8 cellular contexts compared by ENCODE assay signal in genomic region chr1:159936284-159936904, GRCh38. TPM values are rescaled to one million over a fixed set of nuclear protein-coding genes. Genes with fewer than 3 reads are reported as not detected.
A peak's percentile ranks its signal among the peaks of the same experiment; 100 is the strongest.
DNase-seq lines count a peak whose midpoint lies in the region; TF ChIP-seq lines count a peak whose summit lies in the region.

No MANE protein-coding gene starts in this region.

- H3K4me1 ChIP-seq in CD4-positive, alpha-beta memory T cell (ENCODE audit: insufficient read depth, low read length): peaks cover 15% of the 10 kb centered on the region

- H3K36me3 ChIP-seq in CD4-positive, alpha-beta memory T cell (ENCODE audit: insufficient read depth, low read length): no peaks in the 10 kb centered on the region
- H3K36me3 ChIP-seq in H7 (replicated peaks; ENCODE audit: control insufficient read depth, insufficient read depth, low read length): no peaks in the 10 kb centered on the region; the same call in none of the 2 replicates

- peak overlapping the region in 1 of 8 donors; percentile 26 for H3K4me3 Mint-ChIP-seq in CD4-positive, alpha-beta memory T cell
- no peak overlapping the region for H3K4me3 Mint-ChIP-seq in activated CD4-positive, alpha-beta memory T cell treated with anti-CD3 and anti-CD28 coated beads for 36 hours
- H3K4me3 Mint-ChIP-seq in mesothelial cell of epicardium: no peak overlapping the region

- H3K9me3 ChIP-seq in CD4-positive, alpha-beta memory T cell (ENCODE audit: control insufficient read depth in 1 of 2, low read length in 2 of 2): no peaks in the 10 kb centered on the region

- H3K27me3 Mint-ChIP-seq in CD4-positive, alpha-beta memory T cell: peaks cover 6 to 10% of the 10 kb centered on the region in 2 donors
- H3K27me3 Mint-ChIP-seq in activated CD4-positive, alpha-beta memory T cell treated with anti-CD3 and anti-CD28 coated beads for 36 hours: no peaks in the 10 kb centered on the region
- no peaks in the 10 kb centered on the region for H3K27me3 Mint-ChIP-seq in mesothelial cell of epicardium (ENCODE audit: low read depth)

- no peaks in the 10 kb centered on the region for H3K27me3 ChIP-seq in CD4-positive, alpha-beta memory T cell (ENCODE audit: insufficient read depth, low read length)
- H3K27me3 ChIP-seq in H7 (ENCODE audit: control insufficient read depth, insufficient read depth, low read length): no peaks in the 10 kb centered on the region

- no peak overlapping the region for H3K4me3 ChIP-seq in CD4-positive, alpha-beta memory T cell (ENCODE audit: low read length in 2 of 2)
- H3K4me3 ChIP-seq in H7 (ENCODE audit: insufficient read depth, low read depth, low read length): no peak overlapping the region

- peaks cover 0 to 7% (median 3%) of the 10 kb centered on the region in 4 donors for H3K4me1 Mint-ChIP-seq in CD4-positive, alpha-beta memory T cell
- H3K4me1 Mint-ChIP-seq in activated CD4-positive, alpha-beta memory T cell treated with anti-CD3 and anti-CD28 coated beads for 36 hours (ENCODE audit: low read depth): peaks cover 6% of the 10 kb centered on the region
- peaks cover 31% of the 10 kb centered on the region for H3K4me1 Mint-ChIP-seq in mesothelial cell of epicardium

- H3K27ac Mint-ChIP-seq in CD4-positive, alpha-beta memory T cell: peak overlapping the region in 3 of 7 donors; percentile 40 to 68 (median 45)
- H3K27ac Mint-ChIP-seq in activated CD4-positive, alpha-beta memory T cell treated with anti-CD3 and anti-CD28 coated beads for 36 hours: no peak overlapping the region
- H3K27ac Mint-ChIP-seq in mesothelial cell of epicardium: no peak overlapping the region

- H3K27ac ChIP-seq in CD4-positive, alpha-beta memory T cell (ENCODE audit: low read depth, low read length): no peak overlapping the region

- intact Hi-C loops in CD4-positive, alpha-beta memory T cell (cut with micrococcal nuclease): loop anchor here (1.0 to 5.0 kb wide), 6 partner anchors 9 to 441 kb away; partner anchors contain the start of genes IGSF9 and TAGLN2
- intact Hi-C loops in activated CD4-positive, alpha-beta memory T cell treated with anti-CD3 and anti-CD28 coated beads for 36 hours (cut with micrococcal nuclease): loop anchor here (1.0 to 2.0 kb wide), 2 partner anchors 71 to 142 kb away; no protein-coding TSS in a partner anchor

- peak; percentile 69 to 81 (median 73) for DNase-seq in CD4-positive, alpha-beta memory T cell
- DNase-seq in H7 (peak; percentile 97), NCI-H460 (ENCODE audit: extremely low read depth, low read depth) (peak; percentile 53), mesothelial cell of epicardium (ENCODE audit: low spot score in 2 of 2, unreplicated experiment in 2 of 2) (peak in 1 of 2 experiments; percentile 92), cortex of kidney (lab: John Stamatoyannopoulos, UW) (no peak)
- DNase-seq in activated CD4-positive, alpha-beta memory T cell treated with anti-CD3 and anti-CD28 coated beads for 36 hours: peak; percentile 90
- DNase-seq in effector CD8-positive, alpha-beta T cell (lab: John Stamatoyannopoulos, UW): peak; percentile 76
- DNase-seq in stimulated activated CD8-positive, alpha-beta memory T cell treated with anti-CD3 and anti-CD28 coated beads, Interleukin-4, amount 100 ng/mL, for 48 hours: peak; percentile 97

- POLR2A ChIA-PET in CD4-positive, alpha-beta memory T cell (lab: Charles Lee; ENCODE audit: partially characterized antibody): interaction anchor here (0.9 to 4.6 kb wide), 3 partner anchors 9 to 12 kb away, joined by 3 to 33 read pairs (median 3); partner anchors contain the start of genes IGSF9 and TAGLN2
- POLR2A ChIA-PET in activated CD4-positive, alpha-beta memory T cell treated with anti-CD3 and anti-CD28 coated beads for 36 hours (lab: Charles Lee): no interaction called here

- no peaks in the 10 kb centered on the region for H3K36me3 Mint-ChIP-seq in CD4-positive, alpha-beta memory T cell
- no peaks in the 10 kb centered on the region for H3K36me3 Mint-ChIP-seq in activated CD4-positive, alpha-beta memory T cell treated with anti-CD3 and anti-CD28 coated beads for 36 hours
- H3K36me3 Mint-ChIP-seq in mesothelial cell of epicardium: peaks cover 27% of the 10 kb centered on the region

- no peaks in the 10 kb centered on the region for H3K9me3 Mint-ChIP-seq in CD4-positive, alpha-beta memory T cell
- no peaks in the 10 kb centered on the region for H3K9me3 Mint-ChIP-seq in activated CD4-positive, alpha-beta memory T cell treated with anti-CD3 and anti-CD28 coated beads for 36 hours
- H3K9me3 Mint-ChIP-seq in mesothelial cell of epicardium: no peaks in the 10 kb centered on the region

- CTCF ChIA-PET in CD4-positive, alpha-beta memory T cell (lab: Charles Lee; ENCODE audit: partially characterized antibody): interaction anchor here (1.1 to 10.8 kb wide), 7 partner anchors 9 to 149 kb away, joined by 3 to 120 read pairs (median 7); partner anchors contain the start of genes IGSF9 and TAGLN2
- CTCF ChIA-PET in activated CD4-positive, alpha-beta memory T cell treated with anti-CD3 and anti-CD28 coated beads for 36 hours (lab: Charles Lee): interaction anchor here (0.8 to 16.2 kb wide), 11 partner anchors 10 to 142 kb away, joined by 3 to 311 read pairs (median 3); partner anchors contain the start of genes PIGM and TAGLN2

- peak; percentile 100 for TF ChIP-seq CTCF in mesothelial cell of epicardium (IDR thresholded peaks at IDR 0.05; ENCODE audit: unreplicated experiment)

RNA-seq across cellular contexts. Expression of gene IGSF9, which starts 9.0 kb away (rescaled TPM):
- total RNA-seq in CD4-positive, alpha-beta memory T cell: not detected
- not detected for polyA plus RNA-seq in CD4-positive, alpha-beta memory T cell
- 4.4 and 6.1 TPM in 2 replicates for total RNA-seq in H7 (2014; rRNA removed; shearing (Covaris generic))
- total RNA-seq in NCI-H460 (2014; rRNA removed; shearing (Covaris generic)): not detected in 2 replicates
- polyA plus RNA-seq in NCI-H460 (2014; cell fraction: nucleus; rRNA removed): not detected in 2 replicates
- under 1 TPM in 1 of 2 experiments, not detected in 1; 0.05 TPM for total RNA-seq in activated CD4-positive, alpha-beta memory T cell treated with anti-CD3 and anti-CD28 coated beads for 36 hours
- 75.8 to 77.5 TPM (median 76.9 TPM) in 3 replicates for total RNA-seq in mesothelial cell of epicardium

RNA-seq across cellular contexts. Expression of gene TAGLN2, which starts 11.1 kb away (rescaled TPM):
- 100 to 1,000 TPM; 196 to 207 TPM for total RNA-seq in CD4-positive, alpha-beta memory T cell
- 1,000 to 10,000 TPM; 1,014 to 1,289 TPM for polyA plus RNA-seq in CD4-positive, alpha-beta memory T cell
- total RNA-seq in H7 (2014; rRNA removed; shearing (Covaris generic)): 242 and 387 TPM in 2 replicates
- total RNA-seq in NCI-H460 (2014; rRNA removed; shearing (Covaris generic)): 137 and 138 TPM in 2 replicates
- 114 TPM in 2 replicates for polyA plus RNA-seq in NCI-H460 (2014; cell fraction: nucleus; rRNA removed)
- total RNA-seq in activated CD4-positive, alpha-beta memory T cell treated with anti-CD3 and anti-CD28 coated beads for 36 hours: 100 to 1,000 TPM; 597 to 607 TPM
- 41.6 to 46.2 TPM (median 44.6 TPM) in 3 replicates for total RNA-seq in mesothelial cell of epicardium

RNA-seq across cellular contexts. Expression of gene SLAMF9, which starts 17.6 kb away (rescaled TPM):
- not detected for total RNA-seq in CD4-positive, alpha-beta memory T cell
- polyA plus RNA-seq in CD4-positive, alpha-beta memory T cell: not detected
- total RNA-seq in H7 (2014; rRNA removed; shearing (Covaris generic)): not detected in 2 replicates
- not detected in 2 replicates for total RNA-seq in NCI-H460 (2014; rRNA removed; shearing (Covaris generic))
- polyA plus RNA-seq in NCI-H460 (2014; cell fraction: nucleus; rRNA removed): not detected in 2 replicates
- not detected for total RNA-seq in activated CD4-positive, alpha-beta memory T cell treated with anti-CD3 and anti-CD28 coated beads for 36 hours
- not detected in 3 replicates for total RNA-seq in mesothelial cell of epicardium

RNA-seq across cellular contexts. Expression of gene CFAP45, which starts 36.4 kb away (rescaled TPM):
- total RNA-seq in CD4-positive, alpha-beta memory T cell: under 1 TPM in 1 of 2 experiments, not detected in 1; 0.67 TPM
- under 1 TPM; 0.15 to 0.52 TPM for polyA plus RNA-seq in CD4-positive, alpha-beta memory T cell
- 0.17 and 1.6 TPM in 2 replicates for total RNA-seq in H7 (2014; rRNA removed; shearing (Covaris generic))
- total RNA-seq in NCI-H460 (2014; rRNA removed; shearing (Covaris generic)): 0.35 TPM in 1 of 2 replicates, not detected in the other
- not detected in 2 replicates for polyA plus RNA-seq in NCI-H460 (2014; cell fraction: nucleus; rRNA removed)
- 1 to 10 TPM; 2.1 to 2.2 TPM for total RNA-seq in activated CD4-positive, alpha-beta memory T cell treated with anti-CD3 and anti-CD28 coated beads for 36 hours
- total RNA-seq in mesothelial cell of epicardium: 0.18 to 0.20 TPM (median 0.20 TPM) in 3 replicates

Comparison
In these comparisons a context has a peak if more than half of its experiments do, and no peak if none do; other contexts are left out.
1. RNA of gene IGSF9, which starts 9.0 kb away (total RNA-seq): 75.8 to 77.5 TPM in mesothelial cell of epicardium; 4.4 to 6.1 TPM in H7, not detected in CD4-positive, alpha-beta memory T cell, 0.05 TPM in activated CD4-positive, alpha-beta memory T cell treated with anti-CD3 and anti-CD28 coated beads for 36 hours and not detected in NCI-H460; every median in the first group is over 10 times any median in the second.